1 cellular context compared by ENCODE assay signal in the genomic region with DNA sequence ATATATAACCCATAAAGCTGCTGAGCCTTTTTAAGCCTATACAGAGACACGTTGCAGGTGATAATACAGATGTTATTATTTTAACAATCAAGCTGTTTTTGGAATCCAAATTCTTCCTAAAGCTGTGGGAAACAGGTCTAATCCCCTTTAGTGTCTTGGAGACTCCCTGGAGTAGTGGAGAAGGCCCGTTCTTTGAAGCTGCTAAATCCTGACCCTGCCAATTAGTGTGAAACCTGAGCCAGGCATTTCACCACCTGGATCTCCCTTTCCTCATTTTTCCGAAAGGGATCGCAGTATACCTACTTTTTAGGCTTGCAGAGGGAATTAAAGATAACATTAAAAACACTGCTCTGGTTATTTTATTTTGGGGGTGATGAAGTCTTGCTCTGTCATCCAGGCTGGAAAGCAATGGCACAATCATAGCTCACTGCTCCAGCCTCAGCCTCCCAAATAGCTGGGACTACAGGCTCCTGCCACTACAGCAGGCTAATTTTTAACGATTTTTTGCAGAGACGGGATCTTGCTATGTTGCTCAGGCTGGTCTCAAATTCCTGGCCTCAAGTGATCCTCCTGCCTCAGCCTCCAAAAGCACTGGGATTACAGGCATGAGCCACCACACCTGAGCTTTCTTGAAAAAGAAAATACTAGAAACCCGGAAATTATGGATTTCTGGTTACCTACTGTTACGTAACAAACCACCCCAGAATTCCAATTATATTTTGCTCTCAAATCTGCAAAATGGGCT.
TF ChIP-seq lines count a peak whose summit lies in the region.

No MANE protein-coding gene starts in this region.

TF ChIP-seq in HCT116, 20 proteins besides CTCF, POLR2A, EP300 and RAD21 (continued from another document):
- TF ChIP-seq ZNF274 (IDR thresholded peaks at IDR 0.05; ENCODE audit: low read depth, low read length) = no peak
- no peak for TF ChIP-seq YY1 (IDR thresholded peaks at IDR 0.05; ENCODE audit: extremely low read depth, insufficient replicate concordance, low read depth, low read length)
- TF ChIP-seq, protein P1, sequence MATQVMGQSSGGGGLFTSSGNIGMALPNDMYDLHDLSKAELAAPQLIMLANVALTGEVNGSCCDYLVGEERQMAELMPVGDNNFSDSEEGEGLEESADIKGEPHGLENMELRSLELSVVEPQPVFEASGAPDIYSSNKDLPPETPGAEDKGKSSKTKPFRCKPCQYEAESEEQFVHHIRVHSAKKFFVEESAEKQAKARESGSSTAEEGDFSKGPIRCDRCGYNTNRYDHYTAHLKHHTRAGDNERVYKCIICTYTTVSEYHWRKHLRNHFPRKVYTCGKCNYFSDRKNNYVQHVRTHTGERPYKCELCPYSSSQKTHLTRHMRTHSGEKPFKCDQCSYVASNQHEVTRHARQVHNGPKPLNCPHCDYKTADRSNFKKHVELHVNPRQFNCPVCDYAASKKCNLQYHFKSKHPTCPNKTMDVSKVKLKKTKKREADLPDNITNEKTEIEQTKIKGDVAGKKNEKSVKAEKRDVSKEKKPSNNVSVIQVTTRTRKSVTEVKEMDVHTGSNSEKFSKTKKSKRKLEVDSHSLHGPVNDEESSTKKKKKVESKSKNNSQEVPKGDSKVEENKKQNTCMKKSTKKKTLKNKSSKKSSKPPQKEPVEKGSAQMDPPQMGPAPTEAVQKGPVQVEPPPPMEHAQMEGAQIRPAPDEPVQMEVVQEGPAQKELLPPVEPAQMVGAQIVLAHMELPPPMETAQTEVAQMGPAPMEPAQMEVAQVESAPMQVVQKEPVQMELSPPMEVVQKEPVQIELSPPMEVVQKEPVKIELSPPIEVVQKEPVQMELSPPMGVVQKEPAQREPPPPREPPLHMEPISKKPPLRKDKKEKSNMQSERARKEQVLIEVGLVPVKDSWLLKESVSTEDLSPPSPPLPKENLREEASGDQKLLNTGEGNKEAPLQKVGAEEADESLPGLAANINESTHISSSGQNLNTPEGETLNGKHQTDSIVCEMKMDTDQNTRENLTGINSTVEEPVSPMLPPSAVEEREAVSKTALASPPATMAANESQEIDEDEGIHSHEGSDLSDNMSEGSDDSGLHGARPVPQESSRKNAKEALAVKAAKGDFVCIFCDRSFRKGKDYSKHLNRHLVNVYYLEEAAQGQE (IDR thresholded peaks at IDR 0.05; ENCODE audit: low read depth) = no peak
- TF ChIP-seq ELF1 (IDR thresholded peaks at IDR 0.05; ENCODE audit: borderline replicate concordance, low read depth) = no peak
